ENCODE assay signal across 8 cellular contexts in genomic region chr1:3907031-3907534, GRCh38. TPM values are rescaled to one million over a fixed set of nuclear protein-coding genes. Genes with fewer than 3 reads are reported as not detected.
DNase-seq lines count a peak whose midpoint lies in the region; ATAC-seq and TF ChIP-seq lines count a peak whose summit lies in the region.

No MANE protein-coding gene starts in this region.

- H3K4me3 Mint-ChIP-seq in HFFc6: no peak overlapping the region
- H3K4me3 Mint-ChIP-seq in activated T-cell treated with anti-CD3 and anti-CD28 coated beads, Interleukin-2, amount 50 U/mL, for 72 hours: no peak overlapping the region
- no peak overlapping the region for H3K4me3 Mint-ChIP-seq in stimulated activated memory B cell treated with anti-CD40 and anti-IgM and Interleukin-4, amounts not matched to agents 10 μg/mL and 1 μg/mL and 100 μg/mL, for 72 hours

- H3K14ac ChIP-seq in neuronal stem cell (ENCODE audit: low read length): no peak overlapping the region

- no peak for ATAC-seq in activated T-cell treated with anti-CD3 and anti-CD28 coated beads, Interleukin-2, amount 50 U/mL, for 72 hours (replicated peaks in 1 of 2)
- no peak for ATAC-seq in GM19397 (IDR thresholded peaks at IDR 0.05; ENCODE audit: unreplicated experiment)
- no peak for ATAC-seq in stimulated activated memory B cell treated with anti-CD40 and anti-IgM and Interleukin-4, amounts not matched to agents 10 μg/mL and 1 μg/mL and 100 μg/mL, for 72 hours

- H3K4me1 ChIP-seq in neuronal stem cell (ENCODE audit: control insufficient read depth in 2 of 2, insufficient read depth in 1 of 2, low read depth in 1 of 2, low read length in 2 of 2): peaks cover 9 to 24% of the 10 kb centered on the region in 2 donors

- H3K4me1 Mint-ChIP-seq in HFFc6 (ENCODE audit: low read depth): peaks cover 11% of the 10 kb centered on the region; the same call in 1 of the 2 replicates
- peaks cover 24% of the 10 kb centered on the region for H3K4me1 Mint-ChIP-seq in activated T-cell treated with anti-CD3 and anti-CD28 coated beads, Interleukin-2, amount 50 U/mL, for 72 hours (ENCODE audit: low read depth)
- H3K4me1 Mint-ChIP-seq in stimulated activated memory B cell treated with anti-CD40 and anti-IgM and Interleukin-4, amounts not matched to agents 10 μg/mL and 1 μg/mL and 100 μg/mL, for 72 hours: peaks cover 36% of the 10 kb centered on the region

- H3K23ac ChIP-seq in neuronal stem cell (ENCODE audit: low read depth, low read length, poor library complexity): peak overlapping the region; percentile 38

- H4K8ac ChIP-seq in neuronal stem cell (ENCODE audit: low read depth, low read length): no peak overlapping the region

- H2BK5ac ChIP-seq in neuronal stem cell (ENCODE audit: low read length): no peak overlapping the region

- DNase-seq in ELF-1 (ENCODE audit: low read depth, low spot score) (peak; percentile 41), HFFc6 (no peak), neuronal stem cell (ENCODE audit: low spot score) (no peak), LoVo (ENCODE audit: low spot score) (no peak), NCI-H1436 treated with DMSO at 0.1 percent for 48 hours (lab: John Stamatoyannopoulos, UW) (no peak)
- peak; percentile 32 to 35 for DNase-seq in activated T-cell treated with anti-CD3 and anti-CD28 coated beads, Interleukin-2, amount 50 U/mL, for 72 hours

- no peak overlapping the region for H3K4me2 ChIP-seq in neuronal stem cell (ENCODE audit: insufficient read depth, low read length, poor library complexity, severe bottlenecking)

- H3K27ac Mint-ChIP-seq in HFFc6: no peak overlapping the region
- no peak overlapping the region for H3K27ac Mint-ChIP-seq in activated T-cell treated with anti-CD3 and anti-CD28 coated beads, Interleukin-2, amount 50 U/mL, for 72 hours
- H3K27ac Mint-ChIP-seq in stimulated activated memory B cell treated with anti-CD40 and anti-IgM and Interleukin-4, amounts not matched to agents 10 μg/mL and 1 μg/mL and 100 μg/mL, for 72 hours: no peak overlapping the region

- H2AFZ ChIP-seq in neuronal stem cell (ENCODE audit: low read length): no peak overlapping the region

- WGBS in neuronal stem cell (ENCODE audit: extremely low coverage in 2 of 2, insufficient read length in 2 of 2, insufficient replicate concordance in 1 of 2), 2 donors: no CpG with 5 or more reads among the region's 22 CpGs

- H2BK15ac ChIP-seq in neuronal stem cell (ENCODE audit: low read length): peak overlapping the region; percentile 62

- peaks cover 0 to 10% (median 0%) of the 10 kb centered on the region in 3 experiments for H3K27me3 ChIP-seq in neuronal stem cell (ENCODE audit: control insufficient read depth in 3 of 3, insufficient read depth in 3 of 3, low read depth in 1 of 3, low read length in 3 of 3)

- H3K36me3 ChIP-seq in neuronal stem cell (replicated peaks in 1 of 2; ENCODE audit: control insufficient read depth in 2 of 2, insufficient read depth in 2 of 2, low read length in 2 of 2): no peaks in the 10 kb centered on the region

- no peaks in the 10 kb centered on the region for H3K9me3 ChIP-seq in neuronal stem cell (replicated peaks in 1 of 2; ENCODE audit: control insufficient read depth in 2 of 2, insufficient read depth in 1 of 2, low read depth in 1 of 2, low read length in 2 of 2)

- H3K18ac ChIP-seq in neuronal stem cell (ENCODE audit: low read length): peak overlapping the region; percentile 82

- H3K4me3 ChIP-seq in neuronal stem cell (ENCODE audit: low read length in 2 of 2): no peak overlapping the region

- peak overlapping the region; percentile 92 for H2AK5ac ChIP-seq in neuronal stem cell (ENCODE audit: low read depth, low read length)

- H2BK12ac ChIP-seq in neuronal stem cell (ENCODE audit: low read length): no peak overlapping the region

- H3K27ac ChIP-seq in neuronal stem cell (replicated peaks; ENCODE audit: low read length): no peak overlapping the region

- no peak overlapping the region for H3K4ac ChIP-seq in neuronal stem cell (ENCODE audit: low read length)

- TF ChIP-seq CTCF in HFFc6 (IDR thresholded peaks at IDR 0.05): peak; percentile 31

- no peaks in the 10 kb centered on the region for H3K9me3 Mint-ChIP-seq in HFFc6
- no peaks in the 10 kb centered on the region for H3K9me3 Mint-ChIP-seq in activated T-cell treated with anti-CD3 and anti-CD28 coated beads, Interleukin-2, amount 50 U/mL, for 72 hours
- no peaks in the 10 kb centered on the region for H3K9me3 Mint-ChIP-seq in stimulated activated memory B cell treated with anti-CD40 and anti-IgM and Interleukin-4, amounts not matched to agents 10 μg/mL and 1 μg/mL and 100 μg/mL, for 72 hours

- no peaks in the 10 kb centered on the region for H3K36me3 Mint-ChIP-seq in HFFc6 (ENCODE audit: low read depth)
- H3K36me3 Mint-ChIP-seq in activated T-cell treated with anti-CD3 and anti-CD28 coated beads, Interleukin-2, amount 50 U/mL, for 72 hours (ENCODE audit: insufficient read depth in 2 of 2): no peaks in the 10 kb centered on the region
- no peaks in the 10 kb centered on the region for H3K36me3 Mint-ChIP-seq in stimulated activated memory B cell treated with anti-CD40 and anti-IgM and Interleukin-4, amounts not matched to agents 10 μg/mL and 1 μg/mL and 100 μg/mL, for 72 hours

- H3K79me1 ChIP-seq in neuronal stem cell (ENCODE audit: low read depth, low read length): peaks cover 3% of the 10 kb centered on the region

- H2BK120ac ChIP-seq in neuronal stem cell (ENCODE audit: low read depth, low read length): no peak overlapping the region

- no peak overlapping the region for H4K91ac ChIP-seq in neuronal stem cell (ENCODE audit: low read depth, low read length, poor library complexity)

- no peak overlapping the region for H3K9ac ChIP-seq in neuronal stem cell (ENCODE audit: low read depth, low read length, poor library complexity)

- no peaks in the 10 kb centered on the region; the same call in 1 of the 2 replicates for H3K27me3 Mint-ChIP-seq in HFFc6 (ENCODE audit: insufficient read depth)
- no peaks in the 10 kb centered on the region for H3K27me3 Mint-ChIP-seq in activated T-cell treated with anti-CD3 and anti-CD28 coated beads, Interleukin-2, amount 50 U/mL, for 72 hours (ENCODE audit: low read depth)
- peaks cover 28% of the 10 kb centered on the region for H3K27me3 Mint-ChIP-seq in stimulated activated memory B cell treated with anti-CD40 and anti-IgM and Interleukin-4, amounts not matched to agents 10 μg/mL and 1 μg/mL and 100 μg/mL, for 72 hours

RNA-seq across cellular contexts. Expression of gene C1orf174, which starts 7.0 kb away (rescaled TPM):
- total RNA-seq in HFFc6 (2021; fragmentation: NEBNext Ultra II Directional; extraction: Animal tissue kit (Norgen Biotek cat#: 25700)): 10 to 100 TPM; 19.2 to 23.5 (median 20.7) TPM
- total RNA-seq in activated T-cell treated with anti-CD3 and anti-CD28 coated beads, Interleukin-2, amount 50 U/mL, for 72 hours: 10 to 100 TPM; 30.8 to 43.7 TPM
- 30.3 TPM for polyA plus RNA-seq in neuronal stem cell (2013, experiment 1 of 2)
- polyA plus RNA-seq in neuronal stem cell (2013, experiment 2 of 2): 30.5 TPM

RNA-seq across cellular contexts. Expression of gene DFFB, which starts 49.8 kb away (rescaled TPM):
- total RNA-seq in HFFc6 (2021; fragmentation: NEBNext Ultra II Directional; extraction: Animal tissue kit (Norgen Biotek cat#: 25700)): 1 to 10 TPM; 4.5 to 5.8 (median 5.2) TPM
- 1 to 10 TPM; 8.2 to 8.6 TPM for total RNA-seq in activated T-cell treated with anti-CD3 and anti-CD28 coated beads, Interleukin-2, amount 50 U/mL, for 72 hours
- 6.6 TPM for polyA plus RNA-seq in neuronal stem cell (2013, experiment 1 of 2)
- polyA plus RNA-seq in neuronal stem cell (2013, experiment 2 of 2): 7.4 TPM

RNA-seq across cellular contexts. Expression of gene CEP104, which starts 50.1 kb away (rescaled TPM):
- 10 to 100 TPM; 43.2 to 63.4 (median 52.9) TPM for total RNA-seq in HFFc6 (2021; fragmentation: NEBNext Ultra II Directional; extraction: Animal tissue kit (Norgen Biotek cat#: 25700))
- total RNA-seq in activated T-cell treated with anti-CD3 and anti-CD28 coated beads, Interleukin-2, amount 50 U/mL, for 72 hours: 10 to 100 TPM; 37.4 to 48.1 TPM
- polyA plus RNA-seq in neuronal stem cell (2013, experiment 1 of 2): 12.6 TPM
- polyA plus RNA-seq in neuronal stem cell (2013, experiment 2 of 2): 13.2 TPM

Comparison
In these comparisons a context has a peak if more than half of its experiments do, and no peak if none do; other contexts are left out.
1. DNase-seq: peak in ELF-1 (single experiment) and activated T-cell treated with anti-CD3 and anti-CD28 coated beads, Interleukin-2, amount 50 U/mL, for 72 hours (2 of 2); none in HFFc6 (single experiment), neuronal stem cell (single experiment), LoVo (single experiment) and NCI-H1436 treated with DMSO at 0.1 percent for 48 hours (single experiment).